In the genomic region with DNA sequence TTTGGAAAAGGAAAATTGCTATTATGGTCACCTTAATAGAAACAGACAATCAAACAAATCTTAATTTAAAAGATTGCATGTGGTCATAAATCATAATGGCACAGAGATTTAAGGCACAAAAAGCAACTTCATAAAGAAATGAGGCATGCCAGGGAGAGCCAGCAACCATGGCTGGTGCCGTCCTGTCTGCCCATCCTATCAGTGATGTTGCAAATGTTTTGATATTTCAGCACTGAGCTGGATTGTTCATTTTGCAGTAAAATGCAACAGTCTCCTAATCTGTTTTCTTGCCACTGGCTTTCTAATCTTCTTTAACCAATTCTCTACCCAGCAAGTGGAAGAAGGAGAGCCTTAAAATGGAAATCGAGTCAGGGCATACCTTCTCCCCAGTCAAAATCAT, we compare ENCODE assay signal across 1 cellular context.
TF ChIP-seq lines count a peak whose summit lies in the region.

No MANE protein-coding gene starts in this region.

TF ChIP-seq in GM23338, 12 proteins besides CTCF, POLR2A, EP300 and RAD21 (continued from another document):
- TF ChIP-seq, protein P1, sequence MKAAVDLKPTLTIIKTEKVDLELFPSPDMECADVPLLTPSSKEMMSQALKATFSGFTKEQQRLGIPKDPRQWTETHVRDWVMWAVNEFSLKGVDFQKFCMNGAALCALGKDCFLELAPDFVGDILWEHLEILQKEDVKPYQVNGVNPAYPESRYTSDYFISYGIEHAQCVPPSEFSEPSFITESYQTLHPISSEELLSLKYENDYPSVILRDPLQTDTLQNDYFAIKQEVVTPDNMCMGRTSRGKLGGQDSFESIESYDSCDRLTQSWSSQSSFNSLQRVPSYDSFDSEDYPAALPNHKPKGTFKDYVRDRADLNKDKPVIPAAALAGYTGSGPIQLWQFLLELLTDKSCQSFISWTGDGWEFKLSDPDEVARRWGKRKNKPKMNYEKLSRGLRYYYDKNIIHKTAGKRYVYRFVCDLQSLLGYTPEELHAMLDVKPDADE (IDR thresholded peaks at IDR 0.05) = no peak
- TF ChIP-seq ZNF114 (CRISPR knock-in tag; IDR thresholded peaks at IDR 0.05) (no peak), CREB1 (CRISPR knock-in tag; IDR thresholded peaks at IDR 0.05; ENCODE audit: low read depth) (no peak), EZH2phosphoT487 (IDR thresholded peaks at IDR 0.05; ENCODE audit: unreplicated experiment) (no peak), JUNB (IDR thresholded peaks at IDR 0.05; ENCODE audit: unreplicated experiment) (no peak), STAT1 (IDR thresholded peaks at IDR 0.05; ENCODE audit: unreplicated experiment) (no peak)
- TF ChIP-seq, protein P2, sequence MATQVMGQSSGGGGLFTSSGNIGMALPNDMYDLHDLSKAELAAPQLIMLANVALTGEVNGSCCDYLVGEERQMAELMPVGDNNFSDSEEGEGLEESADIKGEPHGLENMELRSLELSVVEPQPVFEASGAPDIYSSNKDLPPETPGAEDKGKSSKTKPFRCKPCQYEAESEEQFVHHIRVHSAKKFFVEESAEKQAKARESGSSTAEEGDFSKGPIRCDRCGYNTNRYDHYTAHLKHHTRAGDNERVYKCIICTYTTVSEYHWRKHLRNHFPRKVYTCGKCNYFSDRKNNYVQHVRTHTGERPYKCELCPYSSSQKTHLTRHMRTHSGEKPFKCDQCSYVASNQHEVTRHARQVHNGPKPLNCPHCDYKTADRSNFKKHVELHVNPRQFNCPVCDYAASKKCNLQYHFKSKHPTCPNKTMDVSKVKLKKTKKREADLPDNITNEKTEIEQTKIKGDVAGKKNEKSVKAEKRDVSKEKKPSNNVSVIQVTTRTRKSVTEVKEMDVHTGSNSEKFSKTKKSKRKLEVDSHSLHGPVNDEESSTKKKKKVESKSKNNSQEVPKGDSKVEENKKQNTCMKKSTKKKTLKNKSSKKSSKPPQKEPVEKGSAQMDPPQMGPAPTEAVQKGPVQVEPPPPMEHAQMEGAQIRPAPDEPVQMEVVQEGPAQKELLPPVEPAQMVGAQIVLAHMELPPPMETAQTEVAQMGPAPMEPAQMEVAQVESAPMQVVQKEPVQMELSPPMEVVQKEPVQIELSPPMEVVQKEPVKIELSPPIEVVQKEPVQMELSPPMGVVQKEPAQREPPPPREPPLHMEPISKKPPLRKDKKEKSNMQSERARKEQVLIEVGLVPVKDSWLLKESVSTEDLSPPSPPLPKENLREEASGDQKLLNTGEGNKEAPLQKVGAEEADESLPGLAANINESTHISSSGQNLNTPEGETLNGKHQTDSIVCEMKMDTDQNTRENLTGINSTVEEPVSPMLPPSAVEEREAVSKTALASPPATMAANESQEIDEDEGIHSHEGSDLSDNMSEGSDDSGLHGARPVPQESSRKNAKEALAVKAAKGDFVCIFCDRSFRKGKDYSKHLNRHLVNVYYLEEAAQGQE (IDR thresholded peaks at IDR 0.05; ENCODE audit: unreplicated experiment) = no peak
